Comparison of ENCODE assay signal across 2 cellular contexts in the genomic region with DNA sequence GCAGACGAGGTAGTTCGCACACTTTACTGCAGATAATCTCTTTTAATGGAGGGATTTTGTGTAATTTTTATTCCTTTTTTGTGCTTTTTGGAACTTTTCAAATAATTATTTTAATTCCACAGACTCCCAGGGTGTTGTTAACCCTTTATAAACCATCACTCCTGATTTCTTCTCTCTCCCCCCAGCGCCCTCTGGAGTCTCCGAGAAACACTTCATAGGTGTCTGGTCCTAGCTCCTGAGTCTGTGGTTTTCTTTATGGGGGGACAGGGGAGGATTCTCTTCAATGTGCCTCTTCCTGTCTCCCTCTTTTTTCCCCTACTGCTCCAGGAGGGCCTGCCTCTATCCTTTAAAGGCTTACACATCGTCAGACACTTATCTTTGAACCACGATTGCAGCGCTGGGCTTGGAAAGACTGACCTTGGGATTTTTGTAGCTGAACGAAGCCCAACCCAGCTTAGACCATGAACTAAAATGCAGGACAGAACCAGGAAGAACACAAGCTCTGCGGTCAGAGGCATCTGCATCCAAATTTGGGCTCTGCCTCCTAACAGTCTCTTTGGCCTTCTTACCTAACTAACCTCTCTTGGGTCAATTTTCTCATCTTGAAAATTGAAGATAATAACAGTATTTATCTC.
TF ChIP-seq lines count a peak whose summit lies in the region.

No MANE protein-coding gene starts in this region.

TF ChIP-seq in HepG2, 621 proteins besides CTCF, POLR2A, EP300 and RAD21:
- TF ChIP-seq THAP8 (CRISPR knock-in tag; IDR thresholded peaks at IDR 0.05; ENCODE audit: borderline replicate concordance) (0 out of 2 replicates have a peak, but pooled peaks have one; percentile 31), ZNF652 (CRISPR knock-in tag; IDR thresholded peaks at IDR 0.05; ENCODE audit: borderline replicate concordance, low read depth) (peak; percentile 88), HNF4A (CRISPR knock-in tag; IDR thresholded peaks at IDR 0.05) (0 out of 2 replicates have a peak, but pooled peaks have one; percentile 4), PAF1 (CRISPR knock-in tag; IDR thresholded peaks at IDR 0.05) (no peak), CBX5 (CRISPR knock-in tag; IDR thresholded peaks at IDR 0.05; ENCODE audit: borderline replicate concordance) (no peak)

TF ChIP-seq in K562, 482 proteins besides CTCF, POLR2A, EP300 and RAD21:
- no peak for TF ChIP-seq ZNF311 (CRISPR knock-in tag; IDR thresholded peaks at IDR 0.05)
- TF ChIP-seq AFF1 (IDR thresholded peaks at IDR 0.05; ENCODE audit: low read depth in 1 of 2, partially characterized antibody in 2 of 2) = no peak
- TF ChIP-seq TEAD4 (IDR thresholded peaks at IDR 0.05; ENCODE audit: low read length) = no peak
- no peak for TF ChIP-seq TEAD4 (CRISPR knock-in tag; IDR thresholded peaks at IDR 0.05; ENCODE audit: borderline replicate concordance)
- TF ChIP-seq SPI1 (IDR thresholded peaks at IDR 0.05; ENCODE audit: borderline replicate concordance, low read depth, low read length) = no peak
- TF ChIP-seq RFX1 (IDR thresholded peaks at IDR 0.05) = no peak
- no peak for TF ChIP-seq EZH2 (IDR thresholded peaks at IDR 0.05; ENCODE audit: borderline replicate concordance, low read depth, low read length)
- TF ChIP-seq ELF4 (CRISPR knock-in tag; IDR thresholded peaks at IDR 0.05) = no peak
- TF ChIP-seq ZNF280B (CRISPR knock-in tag; IDR thresholded peaks at IDR 0.05) = no peak
- TF ChIP-seq DNMT1 (IDR thresholded peaks at IDR 0.05) = no peak
- no peak for TF ChIP-seq ZNF282 (CRISPR knock-in tag; IDR thresholded peaks at IDR 0.05)
- no peak for TF ChIP-seq ZNF766 (CRISPR knock-in tag; conservative IDR thresholded peaks at IDR 0.05)
- no peak for TF ChIP-seq ZNF277 (CRISPR knock-in tag; IDR thresholded peaks at IDR 0.05; ENCODE audit: borderline replicate concordance)
- TF ChIP-seq, protein P1, sequence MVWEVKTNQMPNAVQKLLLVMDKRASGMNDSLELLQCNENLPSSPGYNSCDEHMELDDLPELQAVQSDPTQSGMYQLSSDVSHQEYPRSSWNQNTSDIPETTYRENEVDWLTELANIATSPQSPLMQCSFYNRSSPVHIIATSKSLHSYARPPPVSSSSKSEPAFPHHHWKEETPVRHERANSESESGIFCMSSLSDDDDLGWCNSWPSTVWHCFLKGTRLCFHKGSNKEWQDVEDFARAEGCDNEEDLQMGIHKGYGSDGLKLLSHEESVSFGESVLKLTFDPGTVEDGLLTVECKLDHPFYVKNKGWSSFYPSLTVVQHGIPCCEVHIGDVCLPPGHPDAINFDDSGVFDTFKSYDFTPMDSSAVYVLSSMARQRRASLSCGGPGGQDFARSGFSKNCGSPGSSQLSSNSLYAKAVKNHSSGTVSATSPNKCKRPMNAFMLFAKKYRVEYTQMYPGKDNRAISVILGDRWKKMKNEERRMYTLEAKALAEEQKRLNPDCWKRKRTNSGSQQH (CRISPR knock-in tag; IDR thresholded peaks at IDR 0.05) = no peak
- TF ChIP-seq ZNF197 (CRISPR knock-in tag; IDR thresholded peaks at IDR 0.05; ENCODE audit: low read depth) = no peak
- no peak for TF ChIP-seq ZNF23 (CRISPR knock-in tag; IDR thresholded peaks at IDR 0.05)
- TF ChIP-seq RAD51 (IDR thresholded peaks at IDR 0.05; ENCODE audit: borderline replicate concordance, low read depth) = no peak
TF ChIP-seq in K562: peak in this region for 0.
